In the genomic region with DNA sequence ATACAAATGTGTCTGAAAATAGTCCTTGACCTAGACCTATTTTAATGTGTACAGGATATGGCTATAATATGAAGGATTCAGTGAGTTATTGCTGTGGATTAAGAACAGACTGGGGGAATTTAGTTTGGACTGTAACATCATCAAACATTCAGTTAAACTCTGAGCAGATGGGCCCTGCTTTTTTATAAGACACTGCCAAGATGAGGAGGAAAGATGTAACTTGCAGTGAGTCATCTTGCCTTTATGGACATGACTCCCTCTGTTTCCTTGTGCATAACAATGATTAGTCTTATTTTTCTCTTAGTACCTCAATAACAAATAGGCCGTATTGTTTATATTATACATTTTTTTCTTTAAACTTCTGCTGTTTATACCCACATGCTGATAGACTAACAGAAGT, we compare ENCODE assay signal across 1 cellular context.
A peak's percentile ranks its signal among the peaks of the same experiment; 100 is the strongest.
TF ChIP-seq lines count a peak whose summit lies in the region.

No MANE protein-coding gene starts in this region.

TF ChIP-seq in A549, 52 proteins besides CTCF, POLR2A, EP300 and RAD21 (continued from another document):
- TF ChIP-seq FOSL2 (IDR thresholded peaks at IDR 0.05) (no peak), FOSL2 (CRISPR knock-in tag; IDR thresholded peaks at IDR 0.05) (peak; percentile 39)
